ENCODE assay signal across 8 cellular contexts in the genomic region with DNA sequence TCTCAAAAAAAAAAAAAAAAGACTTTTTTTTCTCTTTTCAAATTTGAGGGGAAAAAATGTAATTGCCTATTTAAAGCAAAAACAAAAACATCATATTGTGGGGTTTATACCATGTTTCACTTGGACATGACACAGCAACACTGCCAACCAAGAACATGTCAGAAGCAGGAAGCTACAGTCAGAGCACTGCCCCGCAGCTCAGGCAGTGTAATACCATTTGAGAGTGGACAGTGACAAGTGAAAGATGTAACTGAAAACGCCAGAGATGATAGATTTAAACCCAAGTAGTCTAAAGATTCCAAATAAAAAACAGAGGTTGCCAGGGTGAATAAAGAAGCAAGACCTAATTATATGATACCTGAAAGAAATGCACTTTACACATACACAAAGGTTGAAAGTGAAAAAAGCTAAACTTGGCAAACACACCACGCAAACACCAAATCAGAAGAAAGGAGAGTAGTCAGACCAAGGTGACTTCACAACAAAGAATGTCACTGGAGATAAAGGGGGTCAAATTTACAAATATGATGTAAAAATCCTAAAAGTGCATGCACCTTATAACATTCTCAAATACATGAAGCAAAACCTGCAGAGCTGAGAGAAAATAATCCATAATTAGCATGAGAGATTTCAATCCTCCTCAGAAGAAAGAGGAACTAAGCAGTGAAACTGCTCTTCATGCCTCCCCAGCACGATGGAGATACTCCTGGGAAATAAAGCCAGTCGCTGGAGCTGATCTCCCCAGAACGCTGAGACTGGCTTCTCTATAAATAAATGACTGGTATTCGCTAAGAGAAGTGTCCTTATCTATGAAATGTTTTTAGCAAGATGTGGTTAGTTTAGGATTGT. TPM values are rescaled to one million over a fixed set of nuclear protein-coding genes. Genes with fewer than 3 reads are reported as not detected.
DNase-seq lines count a peak whose midpoint lies in the region; ATAC-seq and TF ChIP-seq lines count a peak whose summit lies in the region.
"Not testable (repeated sequence)": the region's sequence is repeated elsewhere in the genome, so short reads cannot be mapped to it uniquely, and the experiment has no call there.

No MANE protein-coding gene starts in this region.

- peaks cover 15% of the 10 kb centered on the region for H3K4me1 Mint-ChIP-seq in activated CD8-positive, alpha-beta T cell treated with anti-CD3 and anti-CD28 coated beads for 36 hours (ENCODE audit: low read depth)

- peak overlapping the region; percentile 10 for H3K27ac Mint-ChIP-seq in activated CD8-positive, alpha-beta T cell treated with anti-CD3 and anti-CD28 coated beads for 36 hours

- H3K9me3 ChIP-seq in muscle layer of colon (ENCODE audit: low read length) = not testable (repeated sequence)

- intact Hi-C loops in activated CD8-positive, alpha-beta T cell treated with anti-CD3 and anti-CD28 coated beads for 36 hours (cut with micrococcal nuclease) = not testable (repeated sequence)

- not testable (repeated sequence) for H3K9ac ChIP-seq in muscle layer of colon (ENCODE audit: low read length)

- not testable (repeated sequence) for H3K27me3 ChIP-seq in muscle layer of colon (ENCODE audit: control insufficient read depth in 1 of 2, insufficient read depth in 2 of 2, low read length in 2 of 2)

- H3K4me3 Mint-ChIP-seq in activated CD8-positive, alpha-beta T cell treated with anti-CD3 and anti-CD28 coated beads for 36 hours = not testable (repeated sequence)

- POLR2A ChIA-PET in activated CD8-positive, alpha-beta T cell treated with anti-CD3 and anti-CD28 coated beads for 36 hours (lab: Charles Lee) = not testable (repeated sequence)

- CTCF ChIA-PET in activated CD8-positive, alpha-beta T cell treated with anti-CD3 and anti-CD28 coated beads for 36 hours (lab: Charles Lee) = not testable (repeated sequence)

- not testable (repeated sequence) for H3K4me1 ChIP-seq in muscle layer of colon (ENCODE audit: insufficient read depth, low read length)

- not testable (repeated sequence) for TF ChIP-seq CTCF in activated CD8-positive, alpha-beta T cell treated with anti-CD3 and anti-CD28 coated beads for 36 hours (IDR thresholded peaks at IDR 0.05)

- ATAC-seq in GM18498 (IDR thresholded peaks at IDR 0.05; ENCODE audit: unreplicated experiment) = peak; percentile 77
- ATAC-seq in GM19324 (IDR thresholded peaks at IDR 0.05; ENCODE audit: low FRiP score, unreplicated experiment) = peak; percentile 66
- peak; percentile 76 for ATAC-seq in GM21526 (IDR thresholded peaks at IDR 0.05; ENCODE audit: low FRiP score, unreplicated experiment)
- ATAC-seq in HG02870 (IDR thresholded peaks at IDR 0.05; ENCODE audit: unreplicated experiment) = peak; percentile 78
- ATAC-seq in HG03342 (IDR thresholded peaks at IDR 0.05; ENCODE audit: unreplicated experiment) = peak; percentile 66
- not testable (repeated sequence) for ATAC-seq in activated CD8-positive, alpha-beta T cell treated with anti-CD3 and anti-CD28 coated beads for 36 hours

- peak; percentile 76 for DNase-seq in MV-4-11 (lab: John Stamatoyannopoulos, UW)
- not testable (repeated sequence) for DNase-seq in activated CD8-positive, alpha-beta T cell treated with anti-CD3 and anti-CD28 coated beads for 36 hours

- peaks cover 12% of the 10 kb centered on the region for H3K9me3 Mint-ChIP-seq in activated CD8-positive, alpha-beta T cell treated with anti-CD3 and anti-CD28 coated beads for 36 hours

- H3K36me3 ChIP-seq in muscle layer of colon (ENCODE audit: insufficient read depth, low read length) = not testable (repeated sequence)

- peaks cover 55% of the 10 kb centered on the region for H3K36me3 Mint-ChIP-seq in activated CD8-positive, alpha-beta T cell treated with anti-CD3 and anti-CD28 coated beads for 36 hours (ENCODE audit: low read depth)

- H3K27ac ChIP-seq in muscle layer of colon (ENCODE audit: low read depth, low read length) = peak overlapping the region; percentile 58

- H3K4me3 ChIP-seq in muscle layer of colon (ENCODE audit: low read depth in 1 of 2, low read length in 2 of 2) = not testable (repeated sequence)

- H3K27me3 Mint-ChIP-seq in activated CD8-positive, alpha-beta T cell treated with anti-CD3 and anti-CD28 coated beads for 36 hours = not testable (repeated sequence)

RNA-seq across cellular contexts. Expression of a gene that starts 32.9 kb away (rescaled TPM):
- total RNA-seq in activated CD8-positive, alpha-beta T cell treated with anti-CD3 and anti-CD28 coated beads for 36 hours = 10 to 100 TPM; 29.5 to 32.3 TPM
